10 cellular contexts compared by ENCODE assay signal in genomic region chr3:146468932-146469205, GRCh38. TPM values are rescaled to one million over a fixed set of nuclear protein-coding genes. Genes with fewer than 3 reads are reported as not detected.
DNase-seq lines count a peak whose midpoint lies in the region; ATAC-seq and TF ChIP-seq lines count a peak whose summit lies in the region.
"Not testable (repeated sequence)": the region's sequence is repeated elsewhere in the genome, so short reads cannot be mapped to it uniquely, and the experiment has no call there.
"Had no signal": no experiment of that assay in that cellular context is flagged by ENCODE, and none has a peak within 500 bp of the region (broad histone marks: within the 10 kb centered on the region; RNA-seq: fewer than 3 reads in every experiment).

No MANE protein-coding gene starts in this region.

- H3F3A ChIP-seq in GM23248 (ENCODE audit: insufficient read depth); PC-3 (ENCODE audit: low read length, unreplicated experiment): not testable (repeated sequence)

- not testable (repeated sequence) for DNase-seq in GM23248; PC-3; activated T-cell treated with anti-CD3 and anti-CD28 coated beads, Interleukin-2, amount 50 U/mL, for 72 hours; colonic mucosa; heart left ventricle; naive B cell

- not testable (repeated sequence) for H4K20me1 ChIP-seq in GM23248 (ENCODE audit: insufficient read depth); PC-3 (ENCODE audit: low read length)

- H3K4me1 Mint-ChIP-seq in activated T-cell treated with anti-CD3 and anti-CD28 coated beads, Interleukin-2, amount 50 U/mL, for 72 hours (ENCODE audit: low read depth): peaks cover 31% of the 10 kb centered on the region
- H3K4me1 Mint-ChIP-seq in naive B cell: peaks cover 0 to 11% (median 5%) of the 10 kb centered on the region in 3 donors

- H3K27me3 ChIP-seq in GM23248 (replicated peaks; ENCODE audit: insufficient read depth); PC-3 (ENCODE audit: low read length); colonic mucosa; heart left ventricle: not testable (repeated sequence)

- not testable (repeated sequence) for H3K4me3 ChIP-seq in GM23248, colonic mucosa
- H3K4me3 ChIP-seq in PC-3 (ENCODE audit: low read length) (peak overlapping the region; percentile 61), heart left ventricle (peak overlapping the region in 9 of 12 donors; percentile 35 to 70 (median 61)), skin epidermis (peak overlapping the region in 6 of 7 experiments; percentile 45 to 66 (median 56))

- not testable (repeated sequence) for H3K9me3 Mint-ChIP-seq in activated T-cell treated with anti-CD3 and anti-CD28 coated beads, Interleukin-2, amount 50 U/mL, for 72 hours; naive B cell

- CTCF ChIA-PET in PC-3 (lab: Charles Lee): not testable (repeated sequence)

- not testable (repeated sequence) for H3K9ac ChIP-seq in GM23248; colonic mucosa (ENCODE audit: low read depth in 2 of 2, low read length in 2 of 2)
- H3K9ac ChIP-seq in PC-3 (ENCODE audit: low read length): peak overlapping the region; percentile 84

- not testable (repeated sequence) for H3K36me3 Mint-ChIP-seq in activated T-cell treated with anti-CD3 and anti-CD28 coated beads, Interleukin-2, amount 50 U/mL, for 72 hours (ENCODE audit: insufficient read depth in 2 of 2); naive B cell

- H3K4me1 ChIP-seq in GM23248 (ENCODE audit: insufficient read depth) (peaks cover 26% of the 10 kb centered on the region), PC-3 (ENCODE audit: insufficient read depth, low read length) (peaks cover 59% of the 10 kb centered on the region), heart left ventricle (peaks cover 0 to 11% (median 2%) of the 10 kb centered on the region in 12 donors)
- H3K4me1 ChIP-seq in colonic mucosa: not testable (repeated sequence)

- WGBS in GM23248 (ENCODE audit: low coverage in 1 of 2, low lambda C conversion rate in 2 of 2, missing lambda C conversion rate in 2 of 2), 2 experiments: 80 to 82% methylated on average over 8 of the region's 8 CpGs
- 73 to 89% (median 82%) methylated on average over 8 of the region's 8 CpGs for WGBS in heart left ventricle, 4 donors

- not testable (repeated sequence) for H3K27ac Mint-ChIP-seq in activated T-cell treated with anti-CD3 and anti-CD28 coated beads, Interleukin-2, amount 50 U/mL, for 72 hours
- peak overlapping the region in 5 of 6 donors; percentile 67 to 96 (median 88) for H3K27ac Mint-ChIP-seq in naive B cell

- not testable (repeated sequence) for H3K9me3 ChIP-seq in GM23248 (ENCODE audit: low read depth); PC-3 (ENCODE audit: low read length); colonic mucosa; heart left ventricle

- not testable (repeated sequence) for TF ChIP-seq CTCF in PC-3 (conservative IDR thresholded peaks at IDR 0.05; ENCODE audit: low read depth, low read length); colonic mucosa (IDR thresholded peaks at IDR 0.05); heart left ventricle (IDR thresholded peaks at IDR 0.05)

- POLR2A ChIA-PET in PC-3 (lab: Charles Lee; ENCODE audit: unreplicated experiment): interaction anchor here (1.1 to 1.3 kb wide), 2 partner anchors 75 to 76 kb away, joined by 3 to 6 read pairs; no protein-coding TSS in a partner anchor

- H2AFZ ChIP-seq in GM23248: peak overlapping the region; percentile 93; the same call in 1 of the 2 replicates
- H2AFZ ChIP-seq in PC-3 (ENCODE audit: low read length): peak overlapping the region; percentile 45

- H3K4me2 ChIP-seq in GM23248 (ENCODE audit: unreplicated experiment): not testable (repeated sequence)
- peak overlapping the region; percentile 79 for H3K4me2 ChIP-seq in PC-3 (ENCODE audit: low read length)

- H3K27ac ChIP-seq in GM23248: not testable (repeated sequence)
- H3K27ac ChIP-seq in PC-3 (ENCODE audit: low read length) (peak overlapping the region; percentile 93), colonic mucosa (peak overlapping the region; percentile 87), heart left ventricle (peak overlapping the region in 8 of 12 donors; percentile 46 to 72 (median 59)), skin epidermis (peak overlapping the region in 13 of 21 experiments; percentile 62 to 90 (median 85))

- H3K36me3 ChIP-seq in GM23248 (ENCODE audit: low read depth); PC-3 (ENCODE audit: low read depth, low read length); colonic mucosa; heart left ventricle: not testable (repeated sequence)

- in situ Hi-C loops in GM23248 (cut with MboI): not testable (repeated sequence)

- BruUV-seq in PC-3 (replicated peaks; lab: Mats Ljungman, UMichigan): TSS peak; percentile 89

- H3K9me2 ChIP-seq in GM23248 (ENCODE audit: insufficient read depth); PC-3 (replicated peaks; ENCODE audit: low read length): not testable (repeated sequence)

- ATAC-seq in PC-3; activated T-cell treated with anti-CD3 and anti-CD28 coated beads, Interleukin-2, amount 50 U/mL, for 72 hours (replicated peaks in 1 of 2); naive B cell (ENCODE audit: low read depth in 2 of 2): not testable (repeated sequence)
- ATAC-seq in heart left ventricle: peak in 3 of 4 donors; percentile 20 to 39 (median 24)

- not testable (repeated sequence) for H3K79me2 ChIP-seq in GM23248 (ENCODE audit: insufficient read depth); PC-3 (ENCODE audit: low read length)

- TF ChIP-seq POLR2A in heart left ventricle (IDR thresholded peaks at IDR 0.05): not testable (repeated sequence)

- H3K27me3 Mint-ChIP-seq in activated T-cell treated with anti-CD3 and anti-CD28 coated beads, Interleukin-2, amount 50 U/mL, for 72 hours (ENCODE audit: low read depth); naive B cell: not testable (repeated sequence)

- intact Hi-C loops in PC-3 (cut with micrococcal nuclease) (loop anchor here (2.0 kb wide), 3 partner anchors 38 to 76 kb away; partner anchors contain the start of gene PLSCR1), heart left ventricle (cut with DNase I) (loop anchor here in 1 of 10 donors (2.0 kb wide), 1 partner anchor 76 kb away; the partner anchor contains the start of gene PLSCR1)
- intact Hi-C loops in colonic mucosa (cut with DNase I): not testable (repeated sequence)

- peak overlapping the region; percentile 80 for H3K4me3 Mint-ChIP-seq in activated T-cell treated with anti-CD3 and anti-CD28 coated beads, Interleukin-2, amount 50 U/mL, for 72 hours
- H3K4me3 Mint-ChIP-seq in naive B cell: peak overlapping the region; percentile 80 to 89 (median 86)

RNA-seq across cellular contexts. Expression of gene PLSCR2, which starts 0.5 kb away (rescaled TPM):
- not detected in 2 replicates for total RNA-seq in GM23248 (2014; rRNA removed; shearing (Covaris generic))
- not detected in 2 replicates for polyA plus RNA-seq in GM23248 (2016; fragmentation: Nextera tagmentation; extraction: Ambion mirVana)
- total RNA-seq in PC-3 (2014; rRNA removed): 0.86 TPM in 1 of 2 replicates, not detected in the other
- total RNA-seq in activated T-cell treated with anti-CD3 and anti-CD28 coated beads, Interleukin-2, amount 50 U/mL, for 72 hours: under 1 TPM in 1 of 2 donors, not detected in 1; 0.34 TPM
- under 1 TPM; 0.90 to 0.94 TPM for total RNA-seq in colonic mucosa
- total RNA-seq in heart left ventricle: not detected
- not detected for polyA plus RNA-seq in heart left ventricle
- polyA plus RNA-seq in naive B cell (ENCODE audit: low read depth in 6 of 6): not detected
- total RNA-seq: neural crest cell, SJCRH30 had no signal
- polyA plus RNA-seq: fibroblast of lung had no signal
